ENCODE assay signal across 8 cellular contexts in the genomic region with DNA sequence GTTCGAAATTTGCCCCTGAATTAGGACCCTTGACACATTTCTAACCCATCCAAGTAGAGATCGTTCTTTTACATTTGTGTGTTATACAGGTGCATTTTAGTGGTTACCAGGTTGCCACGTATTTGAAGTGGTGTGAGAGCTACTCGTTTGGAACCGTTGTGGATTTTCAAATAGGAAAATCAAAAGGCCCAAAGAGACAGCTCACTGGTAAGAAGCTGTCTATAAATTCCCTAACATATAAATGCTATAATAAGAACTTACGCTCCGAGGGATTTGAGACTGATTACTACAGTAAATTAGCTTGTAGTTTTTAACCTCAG. TPM values are rescaled to one million over a fixed set of nuclear protein-coding genes. Genes with fewer than 3 reads are reported as not detected.
DNase-seq lines count a peak whose midpoint lies in the region; ATAC-seq and TF ChIP-seq lines count a peak whose summit lies in the region.

No MANE protein-coding gene starts in this region.

- peak overlapping the region; percentile 95 for H3K27ac ChIP-seq in CD8-positive, alpha-beta memory T cell (ENCODE audit: low read depth, low read length)
- H3K27ac ChIP-seq in lung (ENCODE audit: low read depth in 1 of 2, low read length in 1 of 2), result peak overlapping the region; percentile 93 to 99
- peak overlapping the region; percentile 99 for H3K27ac ChIP-seq in vagina

- no peaks in the 10 kb centered on the region for H3K9me3 ChIP-seq in CD8-positive, alpha-beta memory T cell (ENCODE audit: low read length)
- H3K9me3 ChIP-seq in Loucy (ENCODE audit: insufficient read depth, low read depth, low read length) (no peaks in the 10 kb centered on the region), lung (ENCODE audit: control insufficient read depth in 2 of 2, insufficient read depth in 1 of 2, low read length in 1 of 2) (no peaks in the 10 kb centered on the region), vagina (no peaks in the 10 kb centered on the region)

- H3K9me3 Mint-ChIP-seq in CD8-positive, alpha-beta memory T cell, result no peaks in the 10 kb centered on the region

- TF ChIP-seq CTCF in Loucy (conservative IDR thresholded peaks at IDR 0.05; ENCODE audit: low read length) (no peak), astrocyte of the cerebellum (IDR thresholded peaks at IDR 0.05; ENCODE audit: low read depth, low read length, missing control alignments) (no peak), lung (IDR thresholded peaks at IDR 0.05; ENCODE audit: control extremely low read depth, extremely low read depth) (no peak), vagina (IDR thresholded peaks at IDR 0.05) (no peak)

- peak overlapping the region; percentile 95 to 99 (median 98) for H3K27ac Mint-ChIP-seq in CD8-positive, alpha-beta memory T cell

- peak overlapping the region; percentile 80 for H3K4me2 ChIP-seq in Loucy (ENCODE audit: low read depth, low read length, poor library complexity, severe bottlenecking)

- H3K4me3 Mint-ChIP-seq in CD8-positive, alpha-beta memory T cell, result peak overlapping the region; percentile 89 to 99 (median 97)

- no peaks in the 10 kb centered on the region for H3K27me3 Mint-ChIP-seq in CD8-positive, alpha-beta memory T cell

- peak overlapping the region; percentile 98 for H3K9ac ChIP-seq in Loucy (ENCODE audit: low read depth, low read length, poor library complexity, severe bottlenecking)

- intact Hi-C loops in vagina (cut with DNase I), result loop anchor here (5.0 to 10.0 kb wide), 2 partner anchors 80 to 553 kb away; no protein-coding TSS in a partner anchor

- H3K36me3 ChIP-seq in CD8-positive, alpha-beta memory T cell (ENCODE audit: insufficient read depth, low read length), result no peaks in the 10 kb centered on the region
- H3K36me3 ChIP-seq in Loucy (ENCODE audit: insufficient read depth, low read length) (no peaks in the 10 kb centered on the region), lung (ENCODE audit: control insufficient read depth in 2 of 2, insufficient read depth in 2 of 2, low read length in 2 of 2) (peaks cover 0 to 2% of the 10 kb centered on the region in 2 donors), vagina (no peaks in the 10 kb centered on the region)

- H3K79me2 ChIP-seq in Loucy (ENCODE audit: insufficient read depth, low read length), result peaks cover 87% of the 10 kb centered on the region

- H3F3A ChIP-seq in Loucy (ENCODE audit: low read depth), result no peaks in the 10 kb centered on the region

- H3K4me1 Mint-ChIP-seq in CD8-positive, alpha-beta memory T cell, result peaks cover 39 to 65% (median 54%) of the 10 kb centered on the region in 3 donors

- POLR2A ChIA-PET in CD8-positive, alpha-beta memory T cell (lab: Charles Lee), result interaction anchor here (2.5 to 2.7 kb wide), 2 partner anchors 121 to 226 kb away, joined by 18 to 49 read pairs; a partner anchor contains a TSS

- in situ Hi-C loops in astrocyte of the cerebellum (cut with HindIII; ENCODE audit: low sequenced_read_pairs), result no loop called here

- H3K27me3 ChIP-seq in CD8-positive, alpha-beta memory T cell (ENCODE audit: insufficient read depth, low read length, poor library complexity, severe bottlenecking), result no peaks in the 10 kb centered on the region
- no peaks in the 10 kb centered on the region for H3K27me3 ChIP-seq in Loucy (ENCODE audit: insufficient read depth, low read length, poor library complexity, severe bottlenecking)
- no peaks in the 10 kb centered on the region for H3K27me3 ChIP-seq in lung (ENCODE audit: control insufficient read depth, insufficient read depth)
- H3K27me3 ChIP-seq in vagina, result no peaks in the 10 kb centered on the region

- DNase-seq in CD8-positive, alpha-beta memory T cell, result peak in 1 of 5 donors; percentile 29
- no peak for DNase-seq in astrocyte of the cerebellum (ENCODE audit: low read depth)
- no peak for DNase-seq in lung (ENCODE audit: low spot score)
- DNase-seq in vagina (ENCODE audit: extremely low spot score in 2 of 2), result no peak
- no peak for DNase-seq in amniotic stem cell (lab: John Stamatoyannopoulos, UW)

- H3K9me2 ChIP-seq in Loucy (replicated peaks; ENCODE audit: low read depth, low read length), result no peaks in the 10 kb centered on the region

- H2AFZ ChIP-seq in Loucy (ENCODE audit: low read length), result peak overlapping the region; percentile 37; the same call in 1 of the 2 replicates

- peaks cover 23% of the 10 kb centered on the region for H4K20me1 ChIP-seq in Loucy (ENCODE audit: insufficient read depth, low read length, poor library complexity, severe bottlenecking)

- ATAC-seq in lung (ENCODE audit: insufficient read depth, low FRiP score) (no peak), HG03097 (IDR thresholded peaks at IDR 0.05; ENCODE audit: low FRiP score, unreplicated experiment) (no peak), GM21390 (IDR thresholded peaks at IDR 0.05; ENCODE audit: unreplicated experiment) (no peak)

- 19 to 21% methylated on average over 7 of the region's 7 CpGs for WGBS in lung, 2 donors

- TF ChIP-seq POLR2A in vagina (IDR thresholded peaks at IDR 0.05), result no peak

- CTCF ChIA-PET in CD8-positive, alpha-beta memory T cell (lab: Charles Lee), result interaction anchor here (2.8 kb wide), 1 partner anchor 226 kb away, joined by 26 read pairs; a partner anchor contains a TSS

- H3K36me3 Mint-ChIP-seq in CD8-positive, alpha-beta memory T cell, result peaks cover 0 to 15% (median 0%) of the 10 kb centered on the region in 3 donors

- H3K4me1 ChIP-seq in CD8-positive, alpha-beta memory T cell (ENCODE audit: insufficient read depth, low read length), result peaks cover 32% of the 10 kb centered on the region
- H3K4me1 ChIP-seq in Loucy (ENCODE audit: insufficient read depth, low read length, poor library complexity, severe bottlenecking) (peaks cover 53% of the 10 kb centered on the region), lung (ENCODE audit: control insufficient read depth in 2 of 2, insufficient read depth in 2 of 2, low read length in 2 of 2) (peaks cover 0 to 10% of the 10 kb centered on the region in 2 donors), vagina (peaks cover 22% of the 10 kb centered on the region)

- peak overlapping the region; percentile 91 for H3K4me3 ChIP-seq in CD8-positive, alpha-beta memory T cell (ENCODE audit: low read length)
- H3K4me3 ChIP-seq in Loucy (ENCODE audit: low read length, poor library complexity, severe bottlenecking) (peak overlapping the region; percentile 78), astrocyte of the cerebellum (ENCODE audit: low read depth, low read length) (peak overlapping the region; percentile 68), lung (no peak overlapping the region), vagina (peak overlapping the region; percentile 84 to 89)

RNA-seq across cellular contexts. Expression of a gene that starts 1.6 kb away (rescaled TPM):
- 10 to 100 TPM; 20.8 to 27.0 TPM for total RNA-seq in CD8-positive, alpha-beta memory T cell
- polyA plus RNA-seq in CD8-positive, alpha-beta memory T cell, result 16.5 TPM
- total RNA-seq in lung (10 to 100 TPM; 26.5 to 91.4 TPM), vagina (33.9 TPM)
- 10 to 100 TPM in 1 of 2 donors, 1 to 10 TPM in 1; 8.8 to 13.1 TPM for polyA plus RNA-seq in lung
